In the genomic region with DNA sequence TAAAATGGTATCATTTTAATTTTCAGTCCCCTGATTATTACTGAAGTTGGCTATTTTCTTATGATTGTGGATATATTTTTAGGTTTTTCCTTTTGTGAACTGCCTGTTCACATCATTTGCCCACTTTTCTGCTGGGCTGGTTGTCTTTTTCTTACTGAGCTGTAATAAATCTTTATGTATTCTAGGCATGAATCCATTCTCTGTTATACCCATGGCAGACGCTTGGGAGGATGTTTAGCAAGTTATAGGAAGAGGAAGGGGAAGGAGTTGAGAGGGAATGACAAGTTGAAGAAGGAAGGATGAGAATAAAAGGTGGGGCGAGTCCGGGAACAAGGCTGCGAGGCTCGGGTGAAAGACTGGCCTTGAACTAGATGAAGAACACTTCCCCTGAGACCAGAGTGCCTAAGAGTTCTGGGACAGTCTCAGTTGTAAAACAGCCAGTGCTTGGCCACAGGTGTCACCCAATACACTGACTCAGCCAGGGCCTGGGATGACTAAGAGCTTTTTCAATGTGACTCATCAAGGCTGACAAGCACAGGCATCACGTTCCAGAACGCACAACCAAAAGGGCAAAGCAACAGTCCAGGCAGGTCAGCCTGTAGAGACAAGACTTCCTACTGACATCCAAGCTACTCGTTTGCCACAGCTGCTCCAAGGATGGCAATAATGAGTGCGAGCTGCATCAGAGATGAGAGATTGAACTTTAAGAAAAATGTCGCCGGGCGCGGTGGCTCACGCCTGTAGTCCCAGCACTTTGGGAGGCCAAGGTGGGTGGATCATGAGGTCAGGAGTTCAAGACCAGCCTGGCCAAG, we compare ENCODE assay signal across 8 cellular contexts. TPM values are rescaled to one million over a fixed set of nuclear protein-coding genes. Genes with fewer than 3 reads are reported as not detected.
DNase-seq lines count a peak whose midpoint lies in the region; ATAC-seq lines count a peak whose summit lies in the region.

No MANE protein-coding gene starts in this region.

- H3K9me3 Mint-ChIP-seq in T-cell: no peaks in the 10 kb centered on the region

- DNase-seq in ELR (ENCODE audit: low read depth): peak; percentile 98
- DNase-seq in HT1080 (ENCODE audit: low read depth): peak; percentile 97
- DNase-seq in activated CD4-positive, CD25-positive, alpha-beta regulatory T cell treated with anti-CD3 and anti-CD28 coated beads, Interleukin-2, amount 50 U/mL, for 72 hours: peak; percentile 54
- DNase-seq in fibroblast of gingiva (ENCODE audit: low read depth): peak; percentile 94
- DNase-seq in stimulated activated CD4-positive, alpha-beta T cell treated with anti-CD3 and anti-CD28 coated beads, Interleukin-1b, Interleukin-23, amount 100 ng/mL, for 4 hours (ENCODE audit: low read depth in 2 of 2): peak; percentile 16 to 21
- DNase-seq in NCI-H1092 treated with DMSO at 0.1 percent for 48 hours (lab: John Stamatoyannopoulos, UW): no peak
- no peak for DNase-seq in T-cell

- POLR2A ChIA-PET in T-cell (lab: Charles Lee): no interaction called here

- CTCF ChIA-PET in T-cell (lab: Charles Lee): no interaction called here

- H3K4me3 Mint-ChIP-seq in T-cell: no peak overlapping the region

- ATAC-seq in GM21526 (IDR thresholded peaks at IDR 0.05; ENCODE audit: low FRiP score, unreplicated experiment) (peak; percentile 62), T-cell (replicated peaks in 1 of 4) (no peak)

- no peaks in the 10 kb centered on the region for H3K36me3 Mint-ChIP-seq in T-cell

- H3K4me1 Mint-ChIP-seq in T-cell: peaks cover 0 to 3% (median 0%) of the 10 kb centered on the region in 3 donors

- H3K27me3 Mint-ChIP-seq in T-cell: peaks cover 0 to 3% of the 10 kb centered on the region in 2 donors

- H3K27ac Mint-ChIP-seq in T-cell: peak overlapping the region in 1 of 2 donors; percentile 63

RNA-seq across cellular contexts. Expression of gene LRFN4, which starts 35.2 kb away (rescaled TPM):
- 67.7 and 77.1 TPM in 2 replicates for total RNA-seq in HT1080 (2014; rRNA removed; shearing (Covaris generic))
- polyA plus RNA-seq in HT1080 (2015; cell fraction: cytosol; rRNA removed): 54.7 and 66.3 TPM in 2 replicates
- 68.7 and 78.9 TPM in 2 replicates for polyA plus RNA-seq in HT1080 (2015; cell fraction: nucleus; rRNA removed)
- 10 to 100 TPM in 1 of 5 donors, 1 to 10 TPM in 4; 1.5 to 12.9 (median 6.7) TPM for total RNA-seq in T-cell

RNA-seq across cellular contexts. Expression of gene RCE1, which starts 48.8 kb away (rescaled TPM):
- 36.3 and 41.9 TPM in 2 replicates for total RNA-seq in HT1080 (2014; rRNA removed; shearing (Covaris generic))
- 20.2 and 26.2 TPM in 2 replicates for polyA plus RNA-seq in HT1080 (2015; cell fraction: cytosol; rRNA removed)
- polyA plus RNA-seq in HT1080 (2015; cell fraction: nucleus; rRNA removed): 22.3 and 33.4 TPM in 2 replicates
- total RNA-seq in T-cell: 10 to 100 TPM; 27.2 to 42.9 (median 34.1) TPM

Comparison
In these comparisons a context has a peak if more than half of its experiments do, and no peak if none do; other contexts are left out.
1. DNase-seq: peak in ELR (single experiment), HT1080 (single experiment), activated CD4-positive, CD25-positive, alpha-beta regulatory T cell treated with anti-CD3 and anti-CD28 coated beads, Interleukin-2, amount 50 U/mL, for 72 hours (single experiment), fibroblast of gingiva (single experiment) and stimulated activated CD4-positive, alpha-beta T cell treated with anti-CD3 and anti-CD28 coated beads, Interleukin-1b, Interleukin-23, amount 100 ng/mL, for 4 hours (2 of 2); none in NCI-H1092 treated with DMSO at 0.1 percent for 48 hours (single experiment) and T-cell (0 of 34).